ENCODE assay signal across 8 cellular contexts in the genomic region with DNA sequence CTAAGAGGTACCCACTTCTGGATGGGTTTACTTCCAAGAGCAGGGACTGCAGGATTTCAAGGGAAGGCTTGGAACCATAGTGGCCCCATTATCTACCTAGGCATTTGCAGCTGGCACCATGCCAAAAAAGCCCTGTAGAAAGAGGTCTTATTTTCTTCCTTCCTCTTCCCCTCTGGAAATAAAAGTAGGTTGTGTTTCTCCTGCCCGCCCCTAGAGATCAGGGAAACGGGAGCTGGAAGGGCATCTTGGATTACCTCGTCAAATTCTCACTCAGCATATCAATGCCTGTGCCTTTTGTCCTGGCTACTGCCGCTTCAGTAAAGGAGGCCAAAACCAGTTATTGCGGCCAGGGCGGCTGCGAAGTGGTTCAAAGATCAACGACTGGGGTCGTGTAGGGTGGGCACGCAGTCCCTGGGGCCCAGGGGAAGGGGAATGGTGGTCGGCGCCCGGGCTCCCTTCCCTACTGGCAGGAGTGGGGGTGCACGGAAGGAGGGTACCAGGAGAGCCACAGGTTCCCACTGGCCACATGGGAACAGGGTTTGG. TPM values are rescaled to one million over a fixed set of nuclear protein-coding genes. Genes with fewer than 3 reads are reported as not detected.
A peak's percentile ranks its signal among the peaks of the same experiment; 100 is the strongest.
DNase-seq lines count a peak whose midpoint lies in the region; ATAC-seq, FAIRE-seq and TF ChIP-seq lines count a peak whose summit lies in the region.

No MANE protein-coding gene starts in this region.

- H3K9me3 Mint-ChIP-seq in GM23338 = peaks cover 5% of the 10 kb centered on the region; the same call in 2 of the 3 replicates

- H3K4me3 Mint-ChIP-seq in GM23338 = peak overlapping the region; percentile 80

- DNase-seq in GM23338 (ENCODE audit: low spot score) = peak; percentile 79
- no peak for DNase-seq in brain microvascular endothelial cell
- DNase-seq in medulla oblongata (ENCODE audit: extremely low spot score) = peak; percentile 69
- peak; percentile 31 for DNase-seq in urothelium cell line (ENCODE audit: low spot score)
- no peak for DNase-seq in T-helper 9 cell

- H3K4me1 ChIP-seq in ACC112 (ENCODE audit: control insufficient read depth, insufficient read depth, low read length, unreplicated experiment) (peaks cover 20% of the 10 kb centered on the region), GM23338 (ENCODE audit: insufficient read depth) (peaks cover 25% of the 10 kb centered on the region)

- no peaks in the 10 kb centered on the region for H3K27me3 ChIP-seq in ACC112 (ENCODE audit: insufficient read depth, low read length)
- peaks cover 100% of the 10 kb centered on the region for H3K27me3 ChIP-seq in GM23338 (ENCODE audit: insufficient read depth)
- no peaks in the 10 kb centered on the region for H3K27me3 ChIP-seq in brain microvascular endothelial cell (replicated peaks)

- H3K4me1 Mint-ChIP-seq in GM23338 = peaks cover 26% of the 10 kb centered on the region

- H2AFZ ChIP-seq in ACC112 (ENCODE audit: low read length, unreplicated experiment) (no peak overlapping the region), GM23338 (peak overlapping the region; percentile 35)

- H3K4me2 ChIP-seq in GM23338 = peak overlapping the region; percentile 94

- H3K36me3 Mint-ChIP-seq in GM23338 (ENCODE audit: low read depth) = 0 out of 3 replicates have a peak, but pooled peaks cover 3% of the 10 kb centered on the region

- peak overlapping the region; percentile 89 for H3K4me3 ChIP-seq in ACC112 (ENCODE audit: low read depth, low read length)
- peak overlapping the region; percentile 84 for H3K4me3 ChIP-seq in GM23338
- peak overlapping the region; percentile 69 for H3K4me3 ChIP-seq in brain microvascular endothelial cell (ENCODE audit: low read depth, low read length)

- H3K9me2 ChIP-seq in GM23338 (ENCODE audit: insufficient read depth) = no peaks in the 10 kb centered on the region

- H4K20me1 ChIP-seq in GM23338 (replicated peaks; ENCODE audit: insufficient read depth) = peaks cover 25% of the 10 kb centered on the region

- in situ Hi-C loops in brain microvascular endothelial cell (cut with HindIII; ENCODE audit: low pct_ligation_motif_present, low sequenced_read_pairs) = no loop called here

- peaks cover 93% of the 10 kb centered on the region for H3K27me3 Mint-ChIP-seq in GM23338 (ENCODE audit: insufficient read depth, low read depth, poor library complexity)

- no peak for FAIRE-seq in urothelium cell line (lab: Jason Lieb, UNC)

- peaks cover 6% of the 10 kb centered on the region; the same call in 1 of the 2 replicates for H3F3A ChIP-seq in GM23338 (replicated peaks; ENCODE audit: low read depth)

- TF ChIP-seq CTCF in GM23338 (conservative IDR thresholded peaks at IDR 0.05; ENCODE audit: low read depth in 2 of 2) (no peak), brain microvascular endothelial cell (IDR thresholded peaks at IDR 0.05; ENCODE audit: low read depth, low read length, missing control alignments) (no peak)

- H3K36me3 ChIP-seq in ACC112 (ENCODE audit: insufficient read depth, low read length) = no peaks in the 10 kb centered on the region
- no peaks in the 10 kb centered on the region for H3K36me3 ChIP-seq in GM23338 (ENCODE audit: insufficient read depth)
- no peaks in the 10 kb centered on the region for H3K36me3 ChIP-seq in brain microvascular endothelial cell (replicated peaks)

- peaks cover 7% of the 10 kb centered on the region for H3K79me2 ChIP-seq in ACC112 (ENCODE audit: control insufficient read depth, insufficient read depth, low read length, unreplicated experiment)
- H3K79me2 ChIP-seq in GM23338 (replicated peaks; ENCODE audit: insufficient read depth) = no peaks in the 10 kb centered on the region

- H3K27ac Mint-ChIP-seq in GM23338 = no peak overlapping the region

- H3K27ac ChIP-seq in ACC112 (ENCODE audit: low read depth, low read length) = no peak overlapping the region
- H3K27ac ChIP-seq in GM23338 (ENCODE audit: low read depth) = no peak overlapping the region
- H3K27ac ChIP-seq in brain microvascular endothelial cell = no peak overlapping the region

- ATAC-seq in GM23338 = peak; percentile 53
- ATAC-seq in GM21423 (IDR thresholded peaks at IDR 0.05; ENCODE audit: unreplicated experiment) = no peak
- no peak for ATAC-seq in GM19467 (IDR thresholded peaks at IDR 0.05; ENCODE audit: unreplicated experiment)

TF ChIP-seq in GM23338, 12 proteins besides CTCF, POLR2A, EP300 and RAD21 (continues in another document):
- no peak for TF ChIP-seq STAT1 (IDR thresholded peaks at IDR 0.05; ENCODE audit: unreplicated experiment)
- no peak for TF ChIP-seq ZNF331 (CRISPR knock-in tag; IDR thresholded peaks at IDR 0.05; ENCODE audit: low read depth)
- no peak for TF ChIP-seq POLR2AphosphoS5 (IDR thresholded peaks at IDR 0.05; ENCODE audit: low read depth)
- TF ChIP-seq EZH2phosphoT487 (IDR thresholded peaks at IDR 0.05; ENCODE audit: unreplicated experiment) = no peak
- TF ChIP-seq, protein P1, sequence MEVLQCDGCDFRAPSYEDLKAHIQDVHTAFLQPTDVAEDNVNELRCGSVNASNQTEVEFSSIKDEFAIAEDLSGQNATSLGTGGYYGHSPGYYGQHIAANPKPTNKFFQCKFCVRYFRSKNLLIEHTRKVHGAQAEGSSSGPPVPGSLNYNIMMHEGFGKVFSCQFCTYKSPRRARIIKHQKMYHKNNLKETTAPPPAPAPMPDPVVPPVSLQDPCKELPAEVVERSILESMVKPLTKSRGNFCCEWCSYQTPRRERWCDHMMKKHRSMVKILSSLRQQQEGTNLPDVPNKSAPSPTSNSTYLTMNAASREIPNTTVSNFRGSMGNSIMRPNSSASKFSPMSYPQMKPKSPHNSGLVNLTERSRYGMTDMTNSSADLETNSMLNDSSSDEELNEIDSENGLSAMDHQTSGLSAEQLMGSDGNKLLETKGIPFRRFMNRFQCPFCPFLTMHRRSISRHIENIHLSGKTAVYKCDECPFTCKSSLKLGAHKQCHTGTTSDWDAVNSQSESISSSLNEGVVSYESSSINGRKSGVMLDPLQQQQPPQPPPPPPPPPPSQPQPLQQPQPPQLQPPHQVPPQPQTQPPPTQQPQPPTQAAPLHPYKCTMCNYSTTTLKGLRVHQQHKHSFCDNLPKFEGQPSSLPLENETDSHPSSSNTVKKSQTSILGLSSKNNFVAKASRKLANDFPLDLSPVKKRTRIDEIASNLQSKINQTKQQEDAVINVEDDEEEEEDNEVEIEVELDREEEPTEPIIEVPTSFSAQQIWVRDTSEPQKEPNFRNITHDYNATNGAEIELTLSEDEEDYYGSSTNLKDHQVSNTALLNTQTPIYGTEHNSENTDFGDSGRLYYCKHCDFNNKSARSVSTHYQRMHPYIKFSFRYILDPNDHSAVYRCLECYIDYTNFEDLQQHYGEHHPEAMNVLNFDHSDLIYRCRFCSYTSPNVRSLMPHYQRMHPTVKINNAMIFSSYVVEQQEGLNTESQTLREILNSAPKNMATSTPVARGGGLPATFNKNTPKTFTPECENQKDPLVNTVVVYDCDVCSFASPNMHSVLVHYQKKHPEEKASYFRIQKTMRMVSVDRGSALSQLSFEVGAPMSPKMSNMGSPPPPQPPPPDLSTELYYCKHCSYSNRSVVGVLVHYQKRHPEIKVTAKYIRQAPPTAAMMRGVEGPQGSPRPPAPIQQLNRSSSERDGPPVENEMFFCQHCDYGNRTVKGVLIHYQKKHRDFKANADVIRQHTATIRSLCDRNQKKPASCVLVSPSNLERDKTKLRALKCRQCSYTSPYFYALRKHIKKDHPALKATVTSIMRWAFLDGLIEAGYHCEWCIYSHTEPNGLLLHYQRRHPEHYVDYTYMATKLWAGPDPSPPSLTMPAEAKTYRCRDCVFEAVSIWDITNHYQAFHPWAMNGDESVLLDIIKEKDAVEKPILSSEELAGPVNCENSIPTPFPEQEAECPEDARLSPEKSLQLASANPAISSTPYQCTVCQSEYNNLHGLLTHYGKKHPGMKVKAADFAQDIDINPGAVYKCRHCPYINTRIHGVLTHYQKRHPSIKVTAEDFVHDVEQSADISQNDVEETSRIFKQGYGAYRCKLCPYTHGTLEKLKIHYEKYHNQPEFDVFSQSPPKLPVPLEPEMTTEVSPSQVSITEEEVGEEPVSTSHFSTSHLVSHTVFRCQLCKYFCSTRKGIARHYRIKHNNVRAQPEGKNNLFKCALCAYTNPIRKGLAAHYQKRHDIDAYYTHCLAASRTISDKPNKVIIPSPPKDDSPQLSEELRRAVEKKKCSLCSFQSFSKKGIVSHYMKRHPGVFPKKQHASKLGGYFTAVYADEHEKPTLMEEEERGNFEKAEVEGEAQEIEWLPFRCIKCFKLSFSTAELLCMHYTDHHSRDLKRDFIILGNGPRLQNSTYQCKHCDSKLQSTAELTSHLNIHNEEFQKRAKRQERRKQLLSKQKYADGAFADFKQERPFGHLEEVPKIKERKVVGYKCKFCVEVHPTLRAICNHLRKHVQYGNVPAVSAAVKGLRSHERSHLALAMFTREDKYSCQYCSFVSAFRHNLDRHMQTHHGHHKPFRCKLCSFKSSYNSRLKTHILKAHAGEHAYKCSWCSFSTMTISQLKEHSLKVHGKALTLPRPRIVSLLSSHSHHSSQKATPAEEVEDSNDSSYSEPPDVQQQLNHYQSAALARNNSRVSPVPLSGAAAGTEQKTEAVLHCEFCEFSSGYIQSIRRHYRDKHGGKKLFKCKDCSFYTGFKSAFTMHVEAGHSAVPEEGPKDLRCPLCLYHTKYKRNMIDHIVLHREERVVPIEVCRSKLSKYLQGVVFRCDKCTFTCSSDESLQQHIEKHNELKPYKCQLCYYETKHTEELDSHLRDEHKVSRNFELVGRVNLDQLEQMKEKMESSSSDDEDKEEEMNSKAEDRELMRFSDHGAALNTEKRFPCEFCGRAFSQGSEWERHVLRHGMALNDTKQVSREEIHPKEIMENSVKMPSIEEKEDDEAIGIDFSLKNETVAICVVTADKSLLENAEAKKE (CRISPR knock-in tag; IDR thresholded peaks at IDR 0.05) = no peak
- TF ChIP-seq ETS1 (IDR thresholded peaks at IDR 0.05) = no peak
- no peak for TF ChIP-seq NANOG (IDR thresholded peaks at IDR 0.05; ENCODE audit: borderline replicate concordance)
- no peak for TF ChIP-seq JUNB (IDR thresholded peaks at IDR 0.05; ENCODE audit: unreplicated experiment)
- no peak for TF ChIP-seq EZH2 (IDR thresholded peaks at IDR 0.05; ENCODE audit: low read depth, unreplicated experiment)

RNA-seq across cellular contexts. Expression of gene SCD5, which starts 1.5 kb away (rescaled TPM):
- total RNA-seq in GM23338 (2014; rRNA removed; shearing (Covaris generic)) = 1.5 and 1.6 TPM in 2 replicates
- polyA plus RNA-seq in GM23338 (2016; fragmentation: Nextera tagmentation; extraction: Ambion mirVana) = 0.79 and 0.85 TPM in 2 replicates

Comparison
In these comparisons a context has a peak if more than half of its experiments do, and no peak if none do; other contexts are left out.
1. DNase-seq: peak in GM23338 (single experiment), medulla oblongata (single experiment) and urothelium cell line (single experiment); none in brain microvascular endothelial cell (single experiment) and T-helper 9 cell (single experiment).
2. Peak in every context shown above with its lines, with median percentiles within 50 percentile points of each other: H3K4me3 ChIP-seq.